In genomic region chr6:166950892-166951669, GRCh38 we compare ENCODE assay signal across 8 cellular contexts. TPM values are rescaled to one million over a fixed set of nuclear protein-coding genes. Genes with fewer than 3 reads are reported as not detected.
A peak's percentile ranks its signal among the peaks of the same experiment; 100 is the strongest.
DNase-seq lines count a peak whose midpoint lies in the region; ATAC-seq, FAIRE-seq and TF ChIP-seq lines count a peak whose summit lies in the region.
"Not testable (repeated sequence)": the region's sequence is repeated elsewhere in the genome, so short reads cannot be mapped to it uniquely, and the experiment has no call there.

No MANE protein-coding gene starts in this region.

- ATAC-seq in GM21576 (IDR thresholded peaks at IDR 0.05; ENCODE audit: unreplicated experiment): peak; percentile 91
- peak; percentile 96 for ATAC-seq in stimulated activated effector memory CD8-positive, alpha-beta T cell treated with anti-CD3 and anti-CD28 coated beads, Interleukin-12 subunit alpha, Interleukin-12 subunit beta, amount 100 ng/mL, for 72 hours

- not testable (repeated sequence) for H3K9ac ChIP-seq in endothelial cell of umbilical vein (replicated peaks; ENCODE audit: extremely low read depth, insufficient read depth, low read length)
- peak overlapping the region in 1 of 2 donors; percentile 50 for H3K9ac ChIP-seq in mucosa of rectum (ENCODE audit: low read depth in 1 of 2, low read length in 2 of 2)

- H3K4me3 ChIP-seq in OCI-LY7 (ENCODE audit: low read depth, low read length, poor library complexity, severe bottlenecking): peak overlapping the region; percentile 64
- H3K4me3 ChIP-seq in endothelial cell of umbilical vein (replicated peaks in 1 of 3; ENCODE audit: insufficient read depth in 1 of 3, low read depth in 1 of 3, low read length in 3 of 3): not testable (repeated sequence)
- H3K4me3 ChIP-seq in mucosa of rectum (ENCODE audit: low read length in 2 of 2): peak overlapping the region; percentile 33 to 59

- peak; percentile 59 for DNase-seq in EH (ENCODE audit: low read depth)
- peak; percentile 68 for DNase-seq in HT1080 (ENCODE audit: low read depth)
- DNase-seq in OCI-LY7 (ENCODE audit: low spot score): peak; percentile 97
- peak; percentile 80 for DNase-seq in activated CD8-positive, alpha-beta memory T cell treated with anti-CD3 and anti-CD28 coated beads, Interleukin-2, amount 50 U/mL, for 48 hours
- DNase-seq in endothelial cell of umbilical vein (ENCODE audit: low read depth, low spot score): peak; percentile 41
- peak; percentile 55 to 86 for DNase-seq in stimulated activated effector memory CD8-positive, alpha-beta T cell treated with anti-CD3 and anti-CD28 coated beads, Interleukin-12 subunit alpha, Interleukin-12 subunit beta, amount 100 ng/mL, for 72 hours (ENCODE audit: low spot score in 2 of 2)

- not testable (repeated sequence) for TF ChIP-seq POLR2A in endothelial cell of umbilical vein (IDR thresholded peaks at IDR 0.05; ENCODE audit: low read depth, low read length)

- peaks cover 44% of the 10 kb centered on the region; the same call in 1 of the 2 replicates for H3K79me2 ChIP-seq in OCI-LY7 (ENCODE audit: insufficient read depth, low read depth, low read length)
- H3K79me2 ChIP-seq in endothelial cell of umbilical vein (ENCODE audit: control insufficient read depth, insufficient read depth, low read length): not testable (repeated sequence)

- not testable (repeated sequence) for H2AFZ ChIP-seq in OCI-LY7 (ENCODE audit: low read length); endothelial cell of umbilical vein (ENCODE audit: low read depth, low read length)

- not testable (repeated sequence) for H4K20me1 ChIP-seq in OCI-LY7 (ENCODE audit: insufficient read depth, low read length); endothelial cell of umbilical vein (replicated peaks; ENCODE audit: control insufficient read depth, extremely low read depth, insufficient read depth, low read length)

- peak overlapping the region; percentile 92 for H3K27ac Mint-ChIP-seq in stimulated activated effector memory CD8-positive, alpha-beta T cell treated with anti-CD3 and anti-CD28 coated beads, Interleukin-12 subunit alpha, Interleukin-12 subunit beta, amount 100 ng/mL, for 72 hours

- not testable (repeated sequence) for H3K9me3 Mint-ChIP-seq in stimulated activated effector memory CD8-positive, alpha-beta T cell treated with anti-CD3 and anti-CD28 coated beads, Interleukin-12 subunit alpha, Interleukin-12 subunit beta, amount 100 ng/mL, for 72 hours

- TF ChIP-seq CTCF in OCI-LY7 (conservative IDR thresholded peaks at IDR 0.05; ENCODE audit: low read length): peak; percentile 80
- TF ChIP-seq CTCF in endothelial cell of umbilical vein (IDR thresholded peaks at IDR 0.05; ENCODE audit: extremely low read depth in 1 of 2, insufficient read depth in 1 of 2, low read depth in 1 of 2, low read length in 2 of 2): peak; percentile 43 to 58

- H3K9me2 ChIP-seq in OCI-LY7 (ENCODE audit: insufficient read depth, low read length): not testable (repeated sequence)

- BruUV-seq in OCI-LY7 (replicated peaks; lab: Mats Ljungman, UMichigan); endothelial cell of umbilical vein (replicated peaks; lab: Mats Ljungman, UMichigan): not testable (repeated sequence)

- not testable (repeated sequence) for H3K9me1 ChIP-seq in endothelial cell of umbilical vein (replicated peaks; ENCODE audit: control insufficient read depth, extremely low read depth, insufficient read depth, low read length)

- peak overlapping the region; percentile 85 for H3K4me3 Mint-ChIP-seq in stimulated activated effector memory CD8-positive, alpha-beta T cell treated with anti-CD3 and anti-CD28 coated beads, Interleukin-12 subunit alpha, Interleukin-12 subunit beta, amount 100 ng/mL, for 72 hours

- dilution Hi-C loops in endothelial cell of umbilical vein (cut with MboI; ENCODE audit: extremely low pct_ligation_motif_present, low sequenced_read_pairs): not testable (repeated sequence)

- H3K9me3 ChIP-seq in OCI-LY7 (ENCODE audit: low read length); endothelial cell of umbilical vein (replicated peaks; ENCODE audit: control insufficient read depth, insufficient read depth, low read length); mucosa of rectum (ENCODE audit: control insufficient read depth in 2 of 2, low read length in 2 of 2): not testable (repeated sequence)

- peak overlapping the region; percentile 96 for H3K4me2 ChIP-seq in OCI-LY7 (ENCODE audit: low read length)
- H3K4me2 ChIP-seq in endothelial cell of umbilical vein (ENCODE audit: insufficient read depth, low read length): not testable (repeated sequence)

- intact Hi-C loops in OCI-LY7 (cut with micrococcal nuclease; ENCODE audit: unreplicated experiment): loop anchor here (1.0 to 10.0 kb wide), 6 partner anchors 38 to 606 kb away; partner anchors contain the start of gene SFT2D1
- intact Hi-C loops in endothelial cell of umbilical vein (cut with micrococcal nuclease): loop anchor here (1.0 to 10.0 kb wide), 4 partner anchors 165 to 676 kb away; no protein-coding TSS in a partner anchor

- peaks cover 59% of the 10 kb centered on the region for H3K36me3 Mint-ChIP-seq in stimulated activated effector memory CD8-positive, alpha-beta T cell treated with anti-CD3 and anti-CD28 coated beads, Interleukin-12 subunit alpha, Interleukin-12 subunit beta, amount 100 ng/mL, for 72 hours

- FAIRE-seq in endothelial cell of umbilical vein (lab: Jason Lieb, UNC): peak; percentile 83

- CTCF ChIA-PET in OCI-LY7 (lab: Charles Lee; ENCODE audit: unreplicated experiment) (interaction anchor here (0.5 kb wide), 1 partner anchor 32 kb away, joined by 3 read pairs; no protein-coding TSS in a partner anchor), endothelial cell of umbilical vein (lab: Charles Lee) (interaction anchor here (0.7 to 2.0 kb wide), 23 partner anchors 8 to 244 kb away, joined by 3 to 23 read pairs (median 5); partner anchors contain the start of gene CEP43)

- not testable (repeated sequence) for H3K27me3 ChIP-seq in endothelial cell of umbilical vein (ENCODE audit: control insufficient read depth in 2 of 2, insufficient read depth in 2 of 2, low read length in 2 of 2); mucosa of rectum (ENCODE audit: control insufficient read depth in 2 of 2, insufficient read depth in 2 of 2, low read length in 2 of 2)

- H3K36me3 ChIP-seq in OCI-LY7 (ENCODE audit: insufficient read depth, low read length): peaks cover 45% of the 10 kb centered on the region
- H3K36me3 ChIP-seq in endothelial cell of umbilical vein (ENCODE audit: control insufficient read depth in 2 of 2, extremely low read depth in 1 of 2, insufficient read depth in 2 of 2, low read length in 2 of 2): not testable (repeated sequence)
- peaks cover 17 to 28% of the 10 kb centered on the region in 2 donors for H3K36me3 ChIP-seq in mucosa of rectum (ENCODE audit: control insufficient read depth in 2 of 2, insufficient read depth in 2 of 2, low read length in 2 of 2)

- POLR2A ChIA-PET in OCI-LY7 (lab: Charles Lee): interaction anchor here (0.6 to 2.4 kb wide), 2 partner anchors 54 to 96 kb away, joined by 3 to 10 read pairs; no protein-coding TSS in a partner anchor
- POLR2A ChIA-PET in endothelial cell of umbilical vein (lab: Charles Lee): not testable (repeated sequence)

- peaks cover 57% of the 10 kb centered on the region for H3K4me1 Mint-ChIP-seq in stimulated activated effector memory CD8-positive, alpha-beta T cell treated with anti-CD3 and anti-CD28 coated beads, Interleukin-12 subunit alpha, Interleukin-12 subunit beta, amount 100 ng/mL, for 72 hours

- peaks cover 60% of the 10 kb centered on the region for H3K4me1 ChIP-seq in OCI-LY7 (ENCODE audit: insufficient read depth, low read length, poor library complexity, severe bottlenecking)
- not testable (repeated sequence) for H3K4me1 ChIP-seq in endothelial cell of umbilical vein (ENCODE audit: control insufficient read depth, extremely low read depth, insufficient read depth, low read length)
- peaks cover 22 to 27% of the 10 kb centered on the region in 2 donors for H3K4me1 ChIP-seq in mucosa of rectum (ENCODE audit: control insufficient read depth in 2 of 2, insufficient read depth in 2 of 2, low read length in 2 of 2)

- H3K27ac ChIP-seq in OCI-LY7 (ENCODE audit: low read depth, low read length, poor library complexity, severe bottlenecking): peak overlapping the region; percentile 87
- not testable (repeated sequence) for H3K27ac ChIP-seq in endothelial cell of umbilical vein (ENCODE audit: insufficient read depth, low read depth, low read length)
- peak overlapping the region; percentile 83 to 89 for H3K27ac ChIP-seq in mucosa of rectum (ENCODE audit: low read depth in 2 of 2, low read length in 2 of 2)

RNA-seq across cellular contexts. Expression of gene RNASET2, which starts 5.3 kb away (rescaled TPM):
- 22.0 and 25.0 TPM in 2 replicates for total RNA-seq in HT1080 (2014; rRNA removed; shearing (Covaris generic))
- 26.5 and 27.3 TPM in 2 replicates for polyA plus RNA-seq in HT1080 (2015; cell fraction: cytosol; rRNA removed)
- polyA plus RNA-seq in HT1080 (2015; cell fraction: nucleus; rRNA removed): 23.1 and 29.3 TPM in 2 replicates
- total RNA-seq in OCI-LY7 (2014; rRNA removed; shearing (Covaris generic)): 71.7 and 87.1 TPM in 2 replicates
- total RNA-seq in OCI-LY7 (2022): 73.0 and 105 TPM in 2 replicates
- total RNA-seq in endothelial cell of umbilical vein: 10.0 and 10.7 TPM in 2 replicates
- polyA plus RNA-seq in endothelial cell of umbilical vein: 11.2 and 11.4 TPM in 2 replicates
- 14.1 and 14.2 TPM in 2 replicates for polyA plus RNA-seq in endothelial cell of umbilical vein (2011; cell fraction: cytosol; rRNA removed)
- 9.6 and 11.3 TPM in 2 replicates for polyA plus RNA-seq in endothelial cell of umbilical vein (2011; cell fraction: nucleus; rRNA removed)
- polyA plus RNA-seq in endothelial cell of umbilical vein (2012): 9.7 and 11.9 TPM in 2 replicates
- polyA minus RNA-seq in endothelial cell of umbilical vein: 6.3 and 9.4 TPM in 2 replicates
- polyA minus RNA-seq in endothelial cell of umbilical vein (2011; cell fraction: cytosol; rRNA and poly(A)+ RNA removed): 8.2 TPM
- polyA minus RNA-seq in endothelial cell of umbilical vein (2011; cell fraction: nucleus; rRNA and poly(A)+ RNA removed): 1.9 and 2.9 TPM in 2 replicates

RNA-seq across cellular contexts. Expression of gene CEP43, which starts 48.1 kb away (rescaled TPM):
- 20.3 and 21.4 TPM in 2 replicates for total RNA-seq in HT1080 (2014; rRNA removed; shearing (Covaris generic))
- polyA plus RNA-seq in HT1080 (2015; cell fraction: cytosol; rRNA removed): 13.3 and 13.8 TPM in 2 replicates
- 35.3 and 42.7 TPM in 2 replicates for polyA plus RNA-seq in HT1080 (2015; cell fraction: nucleus; rRNA removed)
- total RNA-seq in OCI-LY7 (2014; rRNA removed; shearing (Covaris generic)): 41.2 and 48.1 TPM in 2 replicates
- 34.3 and 40.4 TPM in 2 replicates for total RNA-seq in OCI-LY7 (2022)
- 19.0 and 22.5 TPM in 2 replicates for total RNA-seq in endothelial cell of umbilical vein
- polyA plus RNA-seq in endothelial cell of umbilical vein: 5.7 and 6.5 TPM in 2 replicates
- polyA plus RNA-seq in endothelial cell of umbilical vein (2011; cell fraction: cytosol; rRNA removed): 8.2 and 8.6 TPM in 2 replicates
- polyA plus RNA-seq in endothelial cell of umbilical vein (2011; cell fraction: nucleus; rRNA removed): 32.2 and 43.8 TPM in 2 replicates
- polyA plus RNA-seq in endothelial cell of umbilical vein (2012): 6.4 and 10.9 TPM in 2 replicates
- 5.0 and 5.8 TPM in 2 replicates for polyA minus RNA-seq in endothelial cell of umbilical vein
- polyA minus RNA-seq in endothelial cell of umbilical vein (2011; cell fraction: cytosol; rRNA and poly(A)+ RNA removed): 8.2 TPM
- 9.2 and 11.6 TPM in 2 replicates for polyA minus RNA-seq in endothelial cell of umbilical vein (2011; cell fraction: nucleus; rRNA and poly(A)+ RNA removed)

Comparison
In these comparisons a context has a peak if more than half of its experiments do, and no peak if none do; other contexts are left out.
1. DNase-seq: peak in every context shown above with its lines; median percentile 97 in OCI-LY7; 80 in activated CD8-positive, alpha-beta memory T cell treated with anti-CD3 and anti-CD28 coated beads, Interleukin-2, amount 50 U/mL, for 48 hours; 70 in stimulated activated effector memory CD8-positive, alpha-beta T cell treated with anti-CD3 and anti-CD28 coated beads, Interleukin-12 subunit alpha, Interleukin-12 subunit beta, amount 100 ng/mL, for 72 hours; 68 in HT1080; 59 in EH; 41 in endothelial cell of umbilical vein.